ENCODE assay signal across 8 cellular contexts in the genomic region with DNA sequence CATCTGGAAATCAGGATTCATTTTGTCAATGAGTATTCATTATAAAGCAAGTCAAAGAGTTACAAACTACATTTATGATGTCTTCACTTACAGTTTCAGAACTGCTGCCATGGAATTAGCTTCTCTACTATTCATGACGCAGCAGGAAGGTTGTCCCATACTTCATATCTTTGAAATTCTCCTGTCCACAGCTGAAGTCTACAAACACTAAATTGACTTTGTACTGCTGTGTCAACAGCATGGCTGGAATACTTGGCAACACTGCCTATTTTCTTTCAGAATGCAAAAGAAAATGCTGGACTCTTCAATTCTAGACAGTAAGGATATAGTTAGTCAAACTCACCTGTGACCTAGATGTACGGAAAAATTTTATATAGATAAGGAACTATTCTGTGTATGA. TPM values are rescaled to one million over a fixed set of nuclear protein-coding genes. Genes with fewer than 3 reads are reported as not detected.
"Had no signal": no experiment of that assay in that cellular context is flagged by ENCODE, and none has a peak within 500 bp of the region (broad histone marks: within the 10 kb centered on the region; RNA-seq: fewer than 3 reads in every experiment).

No MANE protein-coding gene starts in this region.

- FAIRE-seq: H1, H54, K562 had no signal

- H2AFZ ChIP-seq: GM23338 had no signal

- ATAC-seq: GM23338, K562 had no signal

- H3K4me2 ChIP-seq: GM23338 had no signal

- H3K4me3 ChIP-seq: GM23338, K562 had no signal

- DNase-seq: H9, HCEC 1CT, IMR-90, KG1 had no signal

RNA-seq across cellular contexts. Expression of a gene that starts 44.6 kb away (rescaled TPM):
- total RNA-seq: IMR-90 had no signal
- polyA plus RNA-seq: IMR-90 had no signal
